8 cellular contexts compared by ENCODE assay signal in genomic region chr9:126499005-126499910, GRCh38.
A peak's percentile ranks its signal among the peaks of the same experiment; 100 is the strongest.
DNase-seq lines count a peak whose midpoint lies in the region; ATAC-seq and TF ChIP-seq lines count a peak whose summit lies in the region.

No MANE protein-coding gene starts in this region.

- H3K27me3 Mint-ChIP-seq in CD4-positive, CD25-positive, alpha-beta regulatory T cell = peaks cover 15% of the 10 kb centered on the region

- TF ChIP-seq CTCF in HFF-Myc (IDR thresholded peaks at IDR 0.05; ENCODE audit: low read depth, low read length, missing control alignments) (peak; percentile 100), Peyer's patch (IDR thresholded peaks at IDR 0.05) (peak; percentile 82 to 100 (median 94))

- H3K36me3 ChIP-seq in CD4-positive, CD25-positive, alpha-beta regulatory T cell (ENCODE audit: control insufficient read depth, insufficient read depth, low read length) = no peaks in the 10 kb centered on the region
- peaks cover 0 to 6% (median 0%) of the 10 kb centered on the region in 3 donors for H3K36me3 ChIP-seq in Peyer's patch

- H3K27ac Mint-ChIP-seq in CD4-positive, CD25-positive, alpha-beta regulatory T cell = no peak overlapping the region
- H3K27ac Mint-ChIP-seq in activated naive CD4-positive, alpha-beta T cell treated with anti-CD3 and anti-CD28 coated beads, Interleukin-2, amount 50 U/mL, for 72 hours = no peak overlapping the region

- H3K4me1 Mint-ChIP-seq in CD4-positive, CD25-positive, alpha-beta regulatory T cell = peaks cover 0 to 12% (median 3%) of the 10 kb centered on the region in 4 donors

- peaks cover 12% of the 10 kb centered on the region for H3K4me1 ChIP-seq in CD4-positive, CD25-positive, alpha-beta regulatory T cell (ENCODE audit: control insufficient read depth, insufficient read depth, low read length, poor library complexity, severe bottlenecking)
- H3K4me1 ChIP-seq in Peyer's patch = peaks cover 0 to 19% (median 3%) of the 10 kb centered on the region in 4 donors

- H3K27me3 ChIP-seq in CD4-positive, CD25-positive, alpha-beta regulatory T cell (ENCODE audit: control insufficient read depth, insufficient read depth, low read length) = no peaks in the 10 kb centered on the region
- no peaks in the 10 kb centered on the region for H3K27me3 ChIP-seq in Peyer's patch

- TF ChIP-seq POLR2A in Peyer's patch (IDR thresholded peaks at IDR 0.05) = no peak

- peak overlapping the region; percentile 48 for H3K4me3 ChIP-seq in CD4-positive, CD25-positive, alpha-beta regulatory T cell (ENCODE audit: low read depth, low read length)
- peak overlapping the region; percentile 34 for H3K4me3 ChIP-seq in HFF-Myc (replicated peaks; ENCODE audit: low read depth, low read length)
- H3K4me3 ChIP-seq in Peyer's patch = peak overlapping the region in 3 of 4 donors; percentile 28 to 44 (median 42)

- H3K4me3 Mint-ChIP-seq in CD4-positive, CD25-positive, alpha-beta regulatory T cell = peak overlapping the region in 2 of 4 donors; percentile 48 to 52

- no peaks in the 10 kb centered on the region for H3K9me3 ChIP-seq in CD4-positive, CD25-positive, alpha-beta regulatory T cell (ENCODE audit: control insufficient read depth in 2 of 2, low read length in 2 of 2)
- H3K9me3 ChIP-seq in Peyer's patch = no peaks in the 10 kb centered on the region

- ATAC-seq in CD4-positive, CD25-positive, alpha-beta regulatory T cell (ENCODE audit: low read depth in 2 of 2) = peak; percentile 69 to 71
- peak; percentile 71 to 72 for ATAC-seq in activated naive CD4-positive, alpha-beta T cell treated with anti-CD3 and anti-CD28 coated beads, Interleukin-2, amount 50 U/mL, for 72 hours
- ATAC-seq in GM19397 (IDR thresholded peaks at IDR 0.05; ENCODE audit: unreplicated experiment) = no peak

- peak in 2 of 3 donors; percentile 42 to 53 for DNase-seq in CD4-positive, CD25-positive, alpha-beta regulatory T cell
- DNase-seq in HFF-Myc (ENCODE audit: extremely low read depth, low read depth) (no peak), Peyer's patch (peak in 1 of 3 donors; percentile 65), cardiac septum (ENCODE audit: low spot score) (peak; percentile 82), pons (ENCODE audit: low spot score) (peak; percentile 37), NCI-H187 (lab: John Stamatoyannopoulos, UW) (no peak)
- DNase-seq in activated naive CD4-positive, alpha-beta T cell treated with anti-CD3 and anti-CD28 coated beads, Interleukin-2, amount 50 U/mL, for 72 hours (ENCODE audit: low spot score in 2 of 2) = peak in 1 of 2 donors; percentile 66

- no peak overlapping the region for H3K27ac ChIP-seq in CD4-positive, CD25-positive, alpha-beta regulatory T cell (ENCODE audit: insufficient read depth, low read length, poor library complexity, severe bottlenecking)
- H3K27ac ChIP-seq in Peyer's patch = no peak overlapping the region

- intact Hi-C loops in cardiac septum (cut with DNase I) = loop anchor here (2.0 kb wide), 1 partner anchor 282 kb away; no protein-coding TSS in a partner anchor

- H3K9me3 Mint-ChIP-seq in CD4-positive, CD25-positive, alpha-beta regulatory T cell = no peaks in the 10 kb centered on the region
- H3K9me3 Mint-ChIP-seq in activated naive CD4-positive, alpha-beta T cell treated with anti-CD3 and anti-CD28 coated beads, Interleukin-2, amount 50 U/mL, for 72 hours = no peaks in the 10 kb centered on the region

- H3K36me3 Mint-ChIP-seq in CD4-positive, CD25-positive, alpha-beta regulatory T cell = no peaks in the 10 kb centered on the region
- H3K36me3 Mint-ChIP-seq in activated naive CD4-positive, alpha-beta T cell treated with anti-CD3 and anti-CD28 coated beads, Interleukin-2, amount 50 U/mL, for 72 hours = no peaks in the 10 kb centered on the region

Comparison
In these comparisons a context has a peak if more than half of its experiments do, and no peak if none do; other contexts are left out.
1. DNase-seq: peak in CD4-positive, CD25-positive, alpha-beta regulatory T cell (2 of 3), cardiac septum (single experiment) and pons (single experiment); none in HFF-Myc (single experiment) and NCI-H187 (0 of 2).
2. Peak in every context shown above with its lines, with median percentiles within 50 percentile points of each other: H3K4me3 ChIP-seq.